In the genomic region with DNA sequence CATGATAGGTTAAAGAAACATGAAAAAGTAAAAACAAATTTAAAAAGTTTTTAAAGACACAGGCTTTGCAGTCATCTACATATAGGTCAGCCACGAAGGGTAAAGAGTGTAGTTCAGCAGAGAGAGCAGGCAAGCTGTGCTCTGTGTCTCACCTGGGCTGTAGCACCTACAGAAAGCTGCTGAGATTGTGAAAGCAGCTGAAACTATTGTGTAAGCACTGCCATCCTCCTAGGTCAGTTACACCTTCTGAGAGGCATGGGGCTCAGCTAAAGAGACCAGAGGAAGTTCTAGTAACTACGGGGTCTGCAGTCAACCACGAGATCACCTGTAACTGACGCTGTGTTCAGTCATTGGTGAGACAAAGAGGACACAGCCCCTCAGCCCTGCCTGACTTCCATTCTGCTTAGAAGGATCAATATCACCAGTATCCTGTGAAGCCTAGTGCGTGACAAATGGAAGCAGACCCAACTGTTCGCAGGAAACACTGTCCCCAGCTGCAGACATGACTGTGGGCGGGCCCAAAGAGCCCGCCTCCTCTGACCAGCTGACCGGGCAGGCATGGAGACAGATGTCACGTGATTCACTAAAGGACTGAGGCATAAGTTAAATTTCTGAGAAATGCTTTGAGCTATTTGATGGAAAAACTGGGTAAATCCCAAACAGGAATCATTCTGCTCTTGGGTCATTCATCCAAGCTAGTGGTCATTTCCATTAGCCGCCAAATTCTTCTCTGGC, we compare ENCODE assay signal across 27 cellular contexts.
DNase-seq lines count a peak whose midpoint lies in the region; ATAC-seq, FAIRE-seq and TF ChIP-seq lines count a peak whose summit lies in the region.
"Had no signal": no experiment of that assay in that cellular context is flagged by ENCODE, and none has a peak within 500 bp of the region (broad histone marks: within the 10 kb centered on the region; RNA-seq: fewer than 3 reads in every experiment).

No MANE protein-coding gene starts in this region.

- H2BK5ac ChIP-seq in H1 (ENCODE audit: low read depth, low read length) (no peak overlapping the region), mesendoderm (ENCODE audit: low read length) (no peak overlapping the region)

- no peak overlapping the region for H2BK12ac ChIP-seq in H1 (ENCODE audit: low read depth, low read length)

- H3K14ac ChIP-seq in H1 (ENCODE audit: insufficient read length), result no peak overlapping the region

- H3K9ac ChIP-seq in OCI-LY1 (ENCODE audit: low read length) (no peak overlapping the region), H1 (replicated peaks in 1 of 4; ENCODE audit: extremely low read depth in 1 of 4, low read depth in 3 of 4, low read length in 3 of 4) (no peak overlapping the region), mesendoderm (ENCODE audit: low read length) (no peak overlapping the region)

- H3K4me2 ChIP-seq in A549 (peak overlapping the region; percentile 23; the same call in 1 of the 3 replicates), OCI-LY1 (ENCODE audit: low read length) (peak overlapping the region; percentile 55), H1 (ENCODE audit: insufficient read depth in 1 of 2, low read depth in 2 of 2, low read length in 2 of 2) (no peak overlapping the region), mesendoderm (ENCODE audit: low read length) (no peak overlapping the region)
- H3K4me2 ChIP-seq: PC-9 had no signal

- DNase-seq in A549 (ENCODE audit: low read depth in 1 of 2, low spot score in 1 of 2) (no peak), H1 (ENCODE audit: low read depth in 1 of 2, low spot score in 2 of 2) (no peak), mesendoderm (peak; percentile 28), NCI-H526 (lab: John Stamatoyannopoulos, UW) (no peak), GM03348 (ENCODE audit: low spot score) (no peak), NCI-H2081 (lab: John Stamatoyannopoulos, UW) (no peak), T-helper 1 cell (no peak)
- DNase-seq: ACHN; BE2C; Calu3; CD8-positive, alpha-beta memory T cell; DMS79 treated with DMSO at 0.1 percent for 48 hours; GF-D8; H7; KBM-7; MG63; NCI-H1105 treated with DMSO at 0.1 percent for 48 hours; NCI-H2029; NCI-H226; NCI-H510A treated with DMSO at 0.1 percent for 48 hours; NCI-H748 treated with DMSO at 0.1 percent for 48 hours; PC-9; SJCRH30 had no signal

- H3K23me2 ChIP-seq in H1 (ENCODE audit: low read depth, low read length), result no peaks in the 10 kb centered on the region

- no peak overlapping the region for H2BK20ac ChIP-seq in H1 (ENCODE audit: low read length)

- H3K27me3 ChIP-seq in OCI-LY1 (ENCODE audit: insufficient read depth, low read length), result no peaks in the 10 kb centered on the region
- H3K27me3 ChIP-seq in H1 (replicated peaks in 1 of 4; ENCODE audit: control insufficient read depth in 3 of 4, extremely low read depth in 1 of 4, insufficient read depth in 3 of 4, low read length in 3 of 4), result no peaks in the 10 kb centered on the region
- no peaks in the 10 kb centered on the region for H3K27me3 ChIP-seq in mesendoderm (ENCODE audit: insufficient read depth, low read length, poor library complexity)
- H3K27me3 ChIP-seq: BE2C, MG63, SJCRH30 had no signal

- TF ChIP-seq POLR2A in A549 (IDR thresholded peaks at IDR 0.05; ENCODE audit: low read length) (no peak), H1 (IDR thresholded peaks at IDR 0.05; ENCODE audit: control extremely low read depth in 1 of 2, low read depth in 2 of 2, low read length in 2 of 2) (no peak)

- H2AFZ ChIP-seq in OCI-LY1 (ENCODE audit: low read length) (no peak overlapping the region), H1 (ENCODE audit: low read length) (peak overlapping the region; percentile 93)
- H2AFZ ChIP-seq: PC-9 had no signal

- H3K9me3 ChIP-seq in A549, result no peaks in the 10 kb centered on the region
- H3K9me3 ChIP-seq in OCI-LY1 (ENCODE audit: low read length), result no peaks in the 10 kb centered on the region
- H3K9me3 ChIP-seq in H1 (ENCODE audit: insufficient read depth in 2 of 2, low read depth in 1 of 2, low read length in 1 of 2), result no peaks in the 10 kb centered on the region
- H3K9me3 ChIP-seq: BE2C, MG63, SJCRH30 had no signal

- H3K23ac ChIP-seq in H1 (ENCODE audit: insufficient read length) (no peak overlapping the region), mesendoderm (ENCODE audit: low read length) (no peak overlapping the region)

- H3K18ac ChIP-seq in H1 (ENCODE audit: extremely low read depth, low read length), result no peak overlapping the region
- H3K18ac ChIP-seq in mesendoderm (ENCODE audit: low read length), result no peak overlapping the region

- H3K56ac ChIP-seq in H1 (replicated peaks; ENCODE audit: insufficient read length, low read depth, low read length) (no peak overlapping the region), mesendoderm (ENCODE audit: low read length) (no peak overlapping the region)

- CTCF ChIA-PET in A549 (lab: Yijun Ruan, JAX), result interaction anchor here (1.8 kb wide), 1 partner anchor 13 kb away, joined by 6 read pairs; no protein-coding TSS in a partner anchor
- CTCF ChIA-PET in H1 (lab: Charles Lee; ENCODE audit: partially characterized antibody), result interaction anchor here (0.9 to 16.4 kb wide), 13 partner anchors 8 to 122 kb away, joined by 3 to 131 read pairs (median 3); no protein-coding TSS in a partner anchor

- H3K9me2 ChIP-seq in OCI-LY1 (ENCODE audit: low read depth, low read length), result no peaks in the 10 kb centered on the region

- H2AK5ac ChIP-seq in H1 (ENCODE audit: low read depth, low read length), result no peak overlapping the region
- H2AK5ac ChIP-seq in mesendoderm (ENCODE audit: low read length), result no peak overlapping the region

- H4K91ac ChIP-seq in H1 (replicated peaks; ENCODE audit: insufficient read length, low read length), result no peak overlapping the region

- FAIRE-seq in A549 (lab: Jason Lieb, UNC), result no peak
- FAIRE-seq in H1 (lab: Jason Lieb, UNC), result no peak
- FAIRE-seq: GM19239 had no signal

- no peak overlapping the region for H3K27ac ChIP-seq in A549
- H3K27ac ChIP-seq in OCI-LY1 (ENCODE audit: low read depth, low read length, poor library complexity, severe bottlenecking), result no peak overlapping the region
- H3K27ac ChIP-seq in H1 (ENCODE audit: low read depth, low read length), result no peak overlapping the region
- no peak overlapping the region for H3K27ac ChIP-seq in mesendoderm (ENCODE audit: low read depth, low read length)
- H3K27ac ChIP-seq: 22Rv1, PC-9, SJCRH30 had no signal

- H4K5ac ChIP-seq in H1 (ENCODE audit: insufficient read length, low read depth, low read length) (no peak overlapping the region), mesendoderm (ENCODE audit: low read length) (no peak overlapping the region)

- H3K4me3 ChIP-seq in A549 (no peak overlapping the region), OCI-LY1 (ENCODE audit: low read depth, low read length, poor library complexity, severe bottlenecking) (peak overlapping the region; percentile 28), H1 (ENCODE audit: extremely low read depth in 1 of 4, insufficient read depth in 2 of 4, low read depth in 3 of 4, low read length in 4 of 4) (no peak overlapping the region), mesendoderm (ENCODE audit: low read length) (no peak overlapping the region)
- H3K4me3 ChIP-seq: MG63, PC-9, SJCRH30 had no signal

- H2BK120ac ChIP-seq in H1 (replicated peaks; ENCODE audit: low read depth, low read length) (no peak overlapping the region), mesendoderm (ENCODE audit: low read depth, low read length) (no peak overlapping the region)

- no peak for TF ChIP-seq CTCF in A549 (IDR thresholded peaks at IDR 0.05)
- TF ChIP-seq CTCF in OCI-LY1 (IDR thresholded peaks at IDR 0.05; ENCODE audit: low read length), result no peak
- no peak for TF ChIP-seq CTCF in H1 (IDR thresholded peaks at IDR 0.05; ENCODE audit: control extremely low read depth in 1 of 3, insufficient read depth in 1 of 3, low read depth in 1 of 3, low read length in 3 of 3)

- H3K36me3 ChIP-seq in OCI-LY1 (ENCODE audit: insufficient read depth, low read length), result no peaks in the 10 kb centered on the region
- no peaks in the 10 kb centered on the region for H3K36me3 ChIP-seq in H1 (ENCODE audit: control insufficient read depth in 2 of 4, insufficient read depth in 4 of 4, low read length in 3 of 4)
- no peaks in the 10 kb centered on the region for H3K36me3 ChIP-seq in mesendoderm (ENCODE audit: control insufficient read depth, insufficient read depth, low read length)
- H3K36me3 ChIP-seq: MG63, SJCRH30 had no signal

- H3K4ac ChIP-seq in H1 (replicated peaks; ENCODE audit: insufficient read length, low read depth, low read length) (no peak overlapping the region), mesendoderm (ENCODE audit: low read depth, low read length) (no peak overlapping the region)

- 14% methylated on average over 11 of the region's 11 CpGs for WGBS in A549 (ENCODE audit: missing lambda C conversion rate)
- 84% methylated on average over 11 of the region's 11 CpGs; no CpG with 5 or more reads in 1 of the 2 experiments for WGBS in H1 (ENCODE audit: extremely low coverage in 1 of 2, insufficient coverage in 1 of 2, insufficient read length in 1 of 2, insufficient replicate concordance in 2 of 2, low coverage in 1 of 2, low lambda C conversion rate in 2 of 2, missing lambda C conversion rate in 1 of 2), 2 experiments
- WGBS in mesendoderm (ENCODE audit: extremely low coverage, insufficient coverage, low lambda C conversion rate), result no CpG with 5 or more reads among the region's 11 CpGs

- no peak overlapping the region for H4K8ac ChIP-seq in H1 (ENCODE audit: extremely low read depth, insufficient read depth, low read length)
- H4K8ac ChIP-seq in mesendoderm (ENCODE audit: low read depth, low read length), result no peak overlapping the region

- POLR2A ChIA-PET in A549 (lab: Yijun Ruan, JAX), result no interaction called here
- POLR2A ChIA-PET in H1 (lab: Charles Lee; ENCODE audit: partially characterized antibody), result interaction anchor here (0.9 kb wide), 1 partner anchor 303 kb away, joined by 3 read pairs; no protein-coding TSS in a partner anchor

- H3K79me2 ChIP-seq in OCI-LY1 (ENCODE audit: insufficient read depth, low read length), result no peaks in the 10 kb centered on the region
- H3K79me2 ChIP-seq in H1 (ENCODE audit: control insufficient read depth in 1 of 2, insufficient read depth in 2 of 2, low read length in 2 of 2), result no peaks in the 10 kb centered on the region
- H3K79me2 ChIP-seq in mesendoderm (ENCODE audit: control insufficient read depth, insufficient read depth, low read length), result no peaks in the 10 kb centered on the region

- H2BK15ac ChIP-seq in H1 (ENCODE audit: low read length) (no peak overlapping the region), mesendoderm (replicated peaks; ENCODE audit: low read depth) (no peak overlapping the region)

- ATAC-seq in A549, result no peak
- ATAC-seq: Right ventricle myocardium inferior had no signal

- TF ChIP-seq RAD21 in A549 (conservative IDR thresholded peaks at IDR 0.05 in 1 of 2, IDR thresholded peaks at IDR 0.05 in 1 of 2) (no peak), H1 (IDR thresholded peaks at IDR 0.05 in 1 of 2, conservative IDR thresholded peaks at IDR 0.05 in 1 of 2; ENCODE audit: low read depth in 2 of 2, low read length in 2 of 2) (no peak)

- H3K4me1 ChIP-seq in A549 (no peaks in the 10 kb centered on the region), OCI-LY1 (ENCODE audit: insufficient read depth, low read length, severe bottlenecking) (no peaks in the 10 kb centered on the region), H1 (replicated peaks in 1 of 4; ENCODE audit: control insufficient read depth in 3 of 4, insufficient read depth in 4 of 4, low read length in 3 of 4) (peaks cover 0 to 6% (median 2%) of the 10 kb centered on the region in 4 experiments; a peak in 3 of 7 replicates), mesendoderm (ENCODE audit: control insufficient read depth, low read depth, low read length) (no peaks in the 10 kb centered on the region)
- H3K4me1 ChIP-seq: SJCRH30 had no signal

- H4K20me1 ChIP-seq in OCI-LY1 (ENCODE audit: insufficient read depth, low read length), result no peaks in the 10 kb centered on the region
- peaks cover 0 to 4% of the 10 kb centered on the region in 2 experiments for H4K20me1 ChIP-seq in H1 (replicated peaks in 1 of 2; ENCODE audit: control insufficient read depth in 1 of 2, insufficient read depth in 2 of 2, low read length in 2 of 2)

- H3F3A ChIP-seq in OCI-LY1 (ENCODE audit: insufficient read depth, low read length), result no peaks in the 10 kb centered on the region

- TF ChIP-seq EP300 in A549 (IDR thresholded peaks at IDR 0.05) (no peak), H1 (IDR thresholded peaks at IDR 0.05; ENCODE audit: borderline replicate concordance in 1 of 2, low read depth in 2 of 2, low read length in 2 of 2) (no peak)

- no peaks in the 10 kb centered on the region for H3K79me1 ChIP-seq in H1 (ENCODE audit: low read depth, low read length)
- no peaks in the 10 kb centered on the region for H3K79me1 ChIP-seq in mesendoderm (ENCODE audit: low read length)

Comparison
In these comparisons a context has a peak if more than half of its experiments do, and no peak if none do; other contexts are left out.
1. H3K4me2 ChIP-seq: peak in A549 (single experiment) and OCI-LY1 (single experiment); none in H1 (0 of 2) and mesendoderm (single experiment).